In the genomic region with DNA sequence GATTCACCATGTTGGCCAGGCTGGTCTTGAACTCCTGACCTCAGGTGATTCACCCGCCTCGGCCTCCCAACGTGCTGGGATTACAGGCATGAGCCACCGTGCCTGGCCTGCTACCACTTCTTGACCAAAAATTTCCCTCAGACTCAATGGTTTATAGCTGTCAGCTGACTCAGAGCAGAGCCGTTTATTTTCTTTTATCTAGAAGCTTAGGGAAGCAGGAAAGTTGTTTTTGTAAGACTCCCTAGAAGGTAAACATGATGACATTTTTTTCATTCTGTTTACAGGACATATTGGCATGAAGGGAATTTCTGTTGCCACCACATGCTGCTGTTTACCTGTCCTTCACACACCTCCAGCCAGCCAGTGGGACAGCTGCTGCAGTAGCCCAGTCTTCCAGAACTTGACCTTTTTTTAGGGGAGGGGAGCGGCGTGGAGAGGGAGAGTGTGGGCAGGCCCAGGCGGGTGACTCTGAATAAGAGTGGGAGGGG, we compare ENCODE assay signal across 9 cellular contexts. TPM values are rescaled to one million over a fixed set of nuclear protein-coding genes. Genes with fewer than 3 reads are reported as not detected.
DNase-seq lines count a peak whose midpoint lies in the region; ATAC-seq and TF ChIP-seq lines count a peak whose summit lies in the region.
"Had no signal": no experiment of that assay in that cellular context is flagged by ENCODE, and none has a peak within 500 bp of the region (broad histone marks: within the 10 kb centered on the region; RNA-seq: fewer than 3 reads in every experiment).

No MANE protein-coding gene starts in this region.

- intact Hi-C loops in right lobe of liver (cut with DNase I) = no loop called here
- intact Hi-C loops in A673 (cut with micrococcal nuclease; ENCODE audit: unreplicated experiment) = no loop called here

- H3K27me3 ChIP-seq in right lobe of liver (no peaks in the 10 kb centered on the region), A673 (replicated peaks; ENCODE audit: insufficient read depth, low read depth, low read length, poor library complexity) (no peaks in the 10 kb centered on the region)

- peak overlapping the region; percentile 27 for H3K4me3 Mint-ChIP-seq in activated T-helper 17 cell treated with anti-CD3 and anti-CD28 coated beads, Interleukin-2, amount 50 U/mL, for 72 hours

- ATAC-seq in activated T-helper 17 cell treated with anti-CD3 and anti-CD28 coated beads, Interleukin-2, amount 50 U/mL, for 72 hours (replicated peaks) = peak; percentile 92
- ATAC-seq in right lobe of liver = peak; percentile 79 to 93 (median 90)
- no peak for ATAC-seq in HG03159 (IDR thresholded peaks at IDR 0.05; ENCODE audit: unreplicated experiment)
- no peak for ATAC-seq in GM18505 (IDR thresholded peaks at IDR 0.05; ENCODE audit: unreplicated experiment)
- no peak for ATAC-seq in GM19397 (IDR thresholded peaks at IDR 0.05; ENCODE audit: unreplicated experiment)

- no peak for TF ChIP-seq CTCF in right lobe of liver (IDR thresholded peaks at IDR 0.05)
- no peak for TF ChIP-seq CTCF in A673 (conservative IDR thresholded peaks at IDR 0.05; ENCODE audit: low read depth, low read length)

- POLR2A ChIA-PET in A673 (lab: Charles Lee; ENCODE audit: low non-redundant PET) = no interaction called here

- DNase-seq in A172 (ENCODE audit: low spot score) (peak; percentile 95), Daoy (ENCODE audit: low read depth) (peak; percentile 71), right lobe of liver (peak; percentile 52 to 73 (median 65)), A673 (ENCODE audit: low spot score) (no peak)
- DNase-seq: NCI-H1436 had no signal

- peak overlapping the region; percentile 63 for H3K27ac Mint-ChIP-seq in activated T-helper 17 cell treated with anti-CD3 and anti-CD28 coated beads, Interleukin-2, amount 50 U/mL, for 72 hours

- WGBS in right lobe of liver (ENCODE audit: insufficient coverage, low coverage, low lambda C conversion rate, missing lambda C conversion rate) = 17% methylated on average over 5 of the region's 8 CpGs

- TF ChIP-seq POLR2A in right lobe of liver (IDR thresholded peaks at IDR 0.05) (no peak), GM18505 (IDR thresholded peaks at IDR 0.05; ENCODE audit: borderline replicate concordance, extremely low read depth, insufficient read depth, insufficient read length) (no peak)

- peak overlapping the region in 2 of 3 donors; percentile 21 to 40 for H3K27ac ChIP-seq in right lobe of liver
- no peak overlapping the region for H3K27ac ChIP-seq in A673 (ENCODE audit: low read depth, low read length, poor library complexity, severe bottlenecking)

- BruUV-seq in A673 (replicated peaks; lab: Mats Ljungman, UMichigan) = no TSS peak

- no peaks in the 10 kb centered on the region for H3K9me3 Mint-ChIP-seq in activated T-helper 17 cell treated with anti-CD3 and anti-CD28 coated beads, Interleukin-2, amount 50 U/mL, for 72 hours

- peaks cover 22% of the 10 kb centered on the region for H3K4me1 Mint-ChIP-seq in activated T-helper 17 cell treated with anti-CD3 and anti-CD28 coated beads, Interleukin-2, amount 50 U/mL, for 72 hours

- CTCF ChIA-PET in A673 (lab: Charles Lee) = no interaction called here

- H3K4me3 ChIP-seq in right lobe of liver (no peak overlapping the region), A673 (ENCODE audit: low read depth, low read length, poor library complexity, severe bottlenecking) (no peak overlapping the region)

- H3K36me3 ChIP-seq in right lobe of liver (no peaks in the 10 kb centered on the region), A673 (ENCODE audit: insufficient read depth, low read length, poor library complexity, severe bottlenecking) (no peaks in the 10 kb centered on the region)

- H3K9me3 ChIP-seq in right lobe of liver (no peaks in the 10 kb centered on the region), A673 (ENCODE audit: low read depth, low read length, poor library complexity, severe bottlenecking) (no peaks in the 10 kb centered on the region)

- peaks cover 0 to 12% (median 0%) of the 10 kb centered on the region in 4 donors for H3K4me1 ChIP-seq in right lobe of liver
- no peaks in the 10 kb centered on the region for H3K4me1 ChIP-seq in A673 (ENCODE audit: insufficient read depth, low read length, poor library complexity, severe bottlenecking)

- no peaks in the 10 kb centered on the region for H3K27me3 Mint-ChIP-seq in activated T-helper 17 cell treated with anti-CD3 and anti-CD28 coated beads, Interleukin-2, amount 50 U/mL, for 72 hours

- H3K36me3 Mint-ChIP-seq in activated T-helper 17 cell treated with anti-CD3 and anti-CD28 coated beads, Interleukin-2, amount 50 U/mL, for 72 hours (ENCODE audit: low read depth) = no peaks in the 10 kb centered on the region

RNA-seq across cellular contexts. Expression of a gene that starts 56.1 kb away (rescaled TPM):
- 15.2 and 15.8 TPM in 2 replicates for total RNA-seq in A172 (2014; rRNA removed; shearing (Covaris generic))
- 17.0 and 17.6 TPM in 2 replicates for total RNA-seq in Daoy (2014; rRNA removed; shearing (Covaris generic))
- 10 to 100 TPM; 36.1 to 52.8 TPM for total RNA-seq in activated T-helper 17 cell treated with anti-CD3 and anti-CD28 coated beads, Interleukin-2, amount 50 U/mL, for 72 hours
- total RNA-seq in right lobe of liver (10 to 100 TPM; 12.5 to 33.0 (median 19.8) TPM), A673 (2021) (11.8 and 12.1 TPM in 2 replicates)

Comparison
In these comparisons a context has a peak if more than half of its experiments do, and no peak if none do; other contexts are left out.
1. ATAC-seq: peak in activated T-helper 17 cell treated with anti-CD3 and anti-CD28 coated beads, Interleukin-2, amount 50 U/mL, for 72 hours (single experiment) and right lobe of liver (4 of 4); none in HG03159 (single experiment), GM18505 (single experiment) and GM19397 (single experiment).